Comparison of ENCODE assay signal across 1 cellular context in genomic region chr2:38091757-38092156, GRCh38.
TF ChIP-seq lines count a peak whose summit lies in the region.

No MANE protein-coding gene starts in this region.

TF ChIP-seq in GM23338, 12 proteins besides CTCF, POLR2A, EP300 and RAD21 (continued from another document):
- TF ChIP-seq, protein P1, sequence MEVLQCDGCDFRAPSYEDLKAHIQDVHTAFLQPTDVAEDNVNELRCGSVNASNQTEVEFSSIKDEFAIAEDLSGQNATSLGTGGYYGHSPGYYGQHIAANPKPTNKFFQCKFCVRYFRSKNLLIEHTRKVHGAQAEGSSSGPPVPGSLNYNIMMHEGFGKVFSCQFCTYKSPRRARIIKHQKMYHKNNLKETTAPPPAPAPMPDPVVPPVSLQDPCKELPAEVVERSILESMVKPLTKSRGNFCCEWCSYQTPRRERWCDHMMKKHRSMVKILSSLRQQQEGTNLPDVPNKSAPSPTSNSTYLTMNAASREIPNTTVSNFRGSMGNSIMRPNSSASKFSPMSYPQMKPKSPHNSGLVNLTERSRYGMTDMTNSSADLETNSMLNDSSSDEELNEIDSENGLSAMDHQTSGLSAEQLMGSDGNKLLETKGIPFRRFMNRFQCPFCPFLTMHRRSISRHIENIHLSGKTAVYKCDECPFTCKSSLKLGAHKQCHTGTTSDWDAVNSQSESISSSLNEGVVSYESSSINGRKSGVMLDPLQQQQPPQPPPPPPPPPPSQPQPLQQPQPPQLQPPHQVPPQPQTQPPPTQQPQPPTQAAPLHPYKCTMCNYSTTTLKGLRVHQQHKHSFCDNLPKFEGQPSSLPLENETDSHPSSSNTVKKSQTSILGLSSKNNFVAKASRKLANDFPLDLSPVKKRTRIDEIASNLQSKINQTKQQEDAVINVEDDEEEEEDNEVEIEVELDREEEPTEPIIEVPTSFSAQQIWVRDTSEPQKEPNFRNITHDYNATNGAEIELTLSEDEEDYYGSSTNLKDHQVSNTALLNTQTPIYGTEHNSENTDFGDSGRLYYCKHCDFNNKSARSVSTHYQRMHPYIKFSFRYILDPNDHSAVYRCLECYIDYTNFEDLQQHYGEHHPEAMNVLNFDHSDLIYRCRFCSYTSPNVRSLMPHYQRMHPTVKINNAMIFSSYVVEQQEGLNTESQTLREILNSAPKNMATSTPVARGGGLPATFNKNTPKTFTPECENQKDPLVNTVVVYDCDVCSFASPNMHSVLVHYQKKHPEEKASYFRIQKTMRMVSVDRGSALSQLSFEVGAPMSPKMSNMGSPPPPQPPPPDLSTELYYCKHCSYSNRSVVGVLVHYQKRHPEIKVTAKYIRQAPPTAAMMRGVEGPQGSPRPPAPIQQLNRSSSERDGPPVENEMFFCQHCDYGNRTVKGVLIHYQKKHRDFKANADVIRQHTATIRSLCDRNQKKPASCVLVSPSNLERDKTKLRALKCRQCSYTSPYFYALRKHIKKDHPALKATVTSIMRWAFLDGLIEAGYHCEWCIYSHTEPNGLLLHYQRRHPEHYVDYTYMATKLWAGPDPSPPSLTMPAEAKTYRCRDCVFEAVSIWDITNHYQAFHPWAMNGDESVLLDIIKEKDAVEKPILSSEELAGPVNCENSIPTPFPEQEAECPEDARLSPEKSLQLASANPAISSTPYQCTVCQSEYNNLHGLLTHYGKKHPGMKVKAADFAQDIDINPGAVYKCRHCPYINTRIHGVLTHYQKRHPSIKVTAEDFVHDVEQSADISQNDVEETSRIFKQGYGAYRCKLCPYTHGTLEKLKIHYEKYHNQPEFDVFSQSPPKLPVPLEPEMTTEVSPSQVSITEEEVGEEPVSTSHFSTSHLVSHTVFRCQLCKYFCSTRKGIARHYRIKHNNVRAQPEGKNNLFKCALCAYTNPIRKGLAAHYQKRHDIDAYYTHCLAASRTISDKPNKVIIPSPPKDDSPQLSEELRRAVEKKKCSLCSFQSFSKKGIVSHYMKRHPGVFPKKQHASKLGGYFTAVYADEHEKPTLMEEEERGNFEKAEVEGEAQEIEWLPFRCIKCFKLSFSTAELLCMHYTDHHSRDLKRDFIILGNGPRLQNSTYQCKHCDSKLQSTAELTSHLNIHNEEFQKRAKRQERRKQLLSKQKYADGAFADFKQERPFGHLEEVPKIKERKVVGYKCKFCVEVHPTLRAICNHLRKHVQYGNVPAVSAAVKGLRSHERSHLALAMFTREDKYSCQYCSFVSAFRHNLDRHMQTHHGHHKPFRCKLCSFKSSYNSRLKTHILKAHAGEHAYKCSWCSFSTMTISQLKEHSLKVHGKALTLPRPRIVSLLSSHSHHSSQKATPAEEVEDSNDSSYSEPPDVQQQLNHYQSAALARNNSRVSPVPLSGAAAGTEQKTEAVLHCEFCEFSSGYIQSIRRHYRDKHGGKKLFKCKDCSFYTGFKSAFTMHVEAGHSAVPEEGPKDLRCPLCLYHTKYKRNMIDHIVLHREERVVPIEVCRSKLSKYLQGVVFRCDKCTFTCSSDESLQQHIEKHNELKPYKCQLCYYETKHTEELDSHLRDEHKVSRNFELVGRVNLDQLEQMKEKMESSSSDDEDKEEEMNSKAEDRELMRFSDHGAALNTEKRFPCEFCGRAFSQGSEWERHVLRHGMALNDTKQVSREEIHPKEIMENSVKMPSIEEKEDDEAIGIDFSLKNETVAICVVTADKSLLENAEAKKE (CRISPR knock-in tag; IDR thresholded peaks at IDR 0.05): no peak
- TF ChIP-seq NANOG (IDR thresholded peaks at IDR 0.05; ENCODE audit: borderline replicate concordance) (no peak), EZH2phosphoT487 (IDR thresholded peaks at IDR 0.05; ENCODE audit: unreplicated experiment) (no peak)
- TF ChIP-seq, protein P2, sequence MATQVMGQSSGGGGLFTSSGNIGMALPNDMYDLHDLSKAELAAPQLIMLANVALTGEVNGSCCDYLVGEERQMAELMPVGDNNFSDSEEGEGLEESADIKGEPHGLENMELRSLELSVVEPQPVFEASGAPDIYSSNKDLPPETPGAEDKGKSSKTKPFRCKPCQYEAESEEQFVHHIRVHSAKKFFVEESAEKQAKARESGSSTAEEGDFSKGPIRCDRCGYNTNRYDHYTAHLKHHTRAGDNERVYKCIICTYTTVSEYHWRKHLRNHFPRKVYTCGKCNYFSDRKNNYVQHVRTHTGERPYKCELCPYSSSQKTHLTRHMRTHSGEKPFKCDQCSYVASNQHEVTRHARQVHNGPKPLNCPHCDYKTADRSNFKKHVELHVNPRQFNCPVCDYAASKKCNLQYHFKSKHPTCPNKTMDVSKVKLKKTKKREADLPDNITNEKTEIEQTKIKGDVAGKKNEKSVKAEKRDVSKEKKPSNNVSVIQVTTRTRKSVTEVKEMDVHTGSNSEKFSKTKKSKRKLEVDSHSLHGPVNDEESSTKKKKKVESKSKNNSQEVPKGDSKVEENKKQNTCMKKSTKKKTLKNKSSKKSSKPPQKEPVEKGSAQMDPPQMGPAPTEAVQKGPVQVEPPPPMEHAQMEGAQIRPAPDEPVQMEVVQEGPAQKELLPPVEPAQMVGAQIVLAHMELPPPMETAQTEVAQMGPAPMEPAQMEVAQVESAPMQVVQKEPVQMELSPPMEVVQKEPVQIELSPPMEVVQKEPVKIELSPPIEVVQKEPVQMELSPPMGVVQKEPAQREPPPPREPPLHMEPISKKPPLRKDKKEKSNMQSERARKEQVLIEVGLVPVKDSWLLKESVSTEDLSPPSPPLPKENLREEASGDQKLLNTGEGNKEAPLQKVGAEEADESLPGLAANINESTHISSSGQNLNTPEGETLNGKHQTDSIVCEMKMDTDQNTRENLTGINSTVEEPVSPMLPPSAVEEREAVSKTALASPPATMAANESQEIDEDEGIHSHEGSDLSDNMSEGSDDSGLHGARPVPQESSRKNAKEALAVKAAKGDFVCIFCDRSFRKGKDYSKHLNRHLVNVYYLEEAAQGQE (IDR thresholded peaks at IDR 0.05; ENCODE audit: unreplicated experiment): no peak
